Comparison of ENCODE assay signal across 1 cellular context in genomic region chr17:49887744-49888360, GRCh38.
TF ChIP-seq lines count a peak whose summit lies in the region.

No MANE protein-coding gene starts in this region.

TF ChIP-seq in GM23338, 12 proteins besides CTCF, POLR2A, EP300 and RAD21 (continued from another document):
- TF ChIP-seq ZNF462 (CRISPR knock-in tag; IDR thresholded peaks at IDR 0.05): no peak
- no peak for TF ChIP-seq JUNB (IDR thresholded peaks at IDR 0.05; ENCODE audit: unreplicated experiment)
- TF ChIP-seq ETS1 (IDR thresholded peaks at IDR 0.05): no peak
- TF ChIP-seq STAT1 (IDR thresholded peaks at IDR 0.05; ENCODE audit: unreplicated experiment): no peak
- TF ChIP-seq CREB1 (CRISPR knock-in tag; IDR thresholded peaks at IDR 0.05; ENCODE audit: low read depth): no peak
- no peak for TF ChIP-seq EZH2 (IDR thresholded peaks at IDR 0.05; ENCODE audit: low read depth, unreplicated experiment)
- TF ChIP-seq EZH2phosphoT487 (IDR thresholded peaks at IDR 0.05; ENCODE audit: unreplicated experiment): no peak
- no peak for TF ChIP-seq ZNF331 (CRISPR knock-in tag; IDR thresholded peaks at IDR 0.05; ENCODE audit: low read depth)
- TF ChIP-seq REST (IDR thresholded peaks at IDR 0.05; ENCODE audit: unreplicated experiment): no peak
- no peak for TF ChIP-seq ZNF114 (CRISPR knock-in tag; IDR thresholded peaks at IDR 0.05)
- no peak for TF ChIP-seq POLR2AphosphoS5 (IDR thresholded peaks at IDR 0.05; ENCODE audit: low read depth)
